9 cellular contexts compared by ENCODE assay signal in the genomic region with DNA sequence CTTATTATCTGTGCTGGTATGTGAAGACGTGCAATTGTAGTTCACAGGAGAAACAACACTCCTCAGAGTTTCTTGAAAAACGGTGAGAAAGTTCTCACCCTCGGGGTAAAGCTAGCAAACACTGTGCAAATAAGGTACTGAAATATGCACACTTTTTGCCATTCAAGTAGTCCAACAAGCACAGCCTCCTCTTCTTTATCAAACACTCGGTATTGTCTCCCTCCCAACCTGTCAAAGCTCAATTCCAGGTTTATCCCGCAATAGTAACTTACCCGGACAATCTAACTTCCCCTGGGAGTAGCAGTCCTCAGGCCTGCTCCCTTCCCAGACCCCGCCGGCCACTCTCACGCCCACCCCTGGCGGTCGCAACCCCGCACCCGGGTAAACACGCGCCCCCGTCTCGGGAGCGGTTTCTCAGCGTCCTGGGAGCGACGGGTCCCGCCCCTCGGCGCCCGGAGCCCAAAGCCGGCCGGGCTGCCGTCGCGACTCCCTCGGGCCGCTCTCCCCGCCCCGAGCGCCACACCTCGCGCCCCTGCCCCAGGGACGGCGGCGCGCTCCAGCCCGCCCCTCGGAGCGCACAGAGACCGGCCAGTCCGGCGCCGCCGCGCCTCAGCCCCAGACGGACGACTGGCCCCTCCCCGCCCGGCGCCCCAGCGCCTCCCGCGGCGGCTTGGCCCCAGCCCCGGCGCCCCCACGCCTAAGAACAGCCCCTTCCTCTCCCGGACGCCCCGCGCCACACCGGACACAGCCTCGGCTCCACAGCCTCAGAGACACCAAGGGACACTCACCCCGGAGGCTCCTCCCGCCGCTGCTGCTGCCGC. TPM values are rescaled to one million over a fixed set of nuclear protein-coding genes. Genes with fewer than 3 reads are reported as not detected.
A peak's percentile ranks its signal among the peaks of the same experiment; 100 is the strongest.
DNase-seq lines count a peak whose midpoint lies in the region; ATAC-seq, FAIRE-seq and TF ChIP-seq lines count a peak whose summit lies in the region.
"Had no signal": no experiment of that assay in that cellular context is flagged by ENCODE, and none has a peak within 500 bp of the region (broad histone marks: within the 10 kb centered on the region; RNA-seq: fewer than 3 reads in every experiment).

No MANE protein-coding gene starts in this region.

- TF ChIP-seq EP300 in HepG2 (IDR thresholded peaks at IDR 0.05; ENCODE audit: low read depth in 2 of 2, low read length in 2 of 2) (no peak), HepG2 (CRISPR knock-in tag; IDR thresholded peaks at IDR 0.05; ENCODE audit: borderline replicate concordance) (no peak)

- in situ Hi-C loops in HepG2 (cut with HindIII; ENCODE audit: extremely low pct_ligation_motif_present, low pct_unique_long_range_greater_than_20kb), result no loop called here

- no peak for TF ChIP-seq RAD21 in HepG2 (CRISPR knock-in tag; IDR thresholded peaks at IDR 0.05)

- no peak overlapping the region for H2AFZ ChIP-seq in HepG2 (ENCODE audit: low read length)

- TF ChIP-seq POLR2A in HepG2 (IDR thresholded peaks at IDR 0.05; ENCODE audit: insufficient read depth in 1 of 2, low read depth in 2 of 2, low read length in 2 of 2), result 0 out of 4 replicates have a peak, but pooled peaks of 1 of the 2 experiments have one; percentile 49

- FAIRE-seq in HepG2 (lab: Jason Lieb, UNC), result no peak

- H3K27me3 Mint-ChIP-seq in T-helper 17 cell, result no peaks in the 10 kb centered on the region

- DNase-seq in ELR (ENCODE audit: low read depth), result peak; percentile 68
- no peak for DNase-seq in T-helper 17 cell
- DNase-seq in coronary artery (ENCODE audit: low spot score), result peak; percentile 75
- DNase-seq in HepG2 (ENCODE audit: low spot score), result peak; percentile 40
- peak in 2 of 3 experiments; percentile 6 to 24 for DNase-seq in stimulated activated CD4-positive, alpha-beta T cell treated with anti-CD3 and anti-CD28 coated beads, TNF-alpha, amount 100 ng/mL, for 4 hours (ENCODE audit: low read depth in 3 of 3)
- DNase-seq in mucosa of gallbladder (ENCODE audit: low spot score), result no peak

- intact Hi-C loops in HepG2 (cut with micrococcal nuclease; ENCODE audit: unreplicated experiment), result loop anchor here (5.0 to 10.0 kb wide), 2 partner anchors 47 to 125 kb away; partner anchors contain the start of genes GON7 and UBR7

- H3K27me3 ChIP-seq in HepG2 (ENCODE audit: control insufficient read depth in 1 of 2, insufficient read depth in 2 of 2, low read length in 2 of 2), result no peaks in the 10 kb centered on the region; a peak in 1 of 5 replicates

- H3K79me2 ChIP-seq in HepG2 (ENCODE audit: insufficient read depth, low read length), result peaks cover 54% of the 10 kb centered on the region

- no peaks in the 10 kb centered on the region for H3K36me3 ChIP-seq in HepG2 (replicated peaks in 1 of 2; ENCODE audit: control insufficient read depth in 1 of 2, insufficient read depth in 2 of 2, low read length in 2 of 2)

- no peak for TF ChIP-seq CTCF in coronary artery (IDR thresholded peaks at IDR 0.05)
- no peak for TF ChIP-seq CTCF in HepG2 (CRISPR knock-in tag; IDR thresholded peaks at IDR 0.05)

- POLR2A ChIA-PET in HepG2 (lab: Yijun Ruan, JAX), result interaction anchor here (0.7 to 2.1 kb wide), 4 partner anchors 13 to 125 kb away, joined by 3 to 8 read pairs (median 3); partner anchors contain the start of genes GON7 and UBR7

- peaks cover 21% of the 10 kb centered on the region for H4K20me1 ChIP-seq in HepG2 (ENCODE audit: insufficient read depth, low read length)

- H3K4me1 Mint-ChIP-seq in T-helper 17 cell, result peaks cover 33% of the 10 kb centered on the region

- H3K4me3 Mint-ChIP-seq in T-helper 17 cell, result peak overlapping the region; percentile 94

- peak overlapping the region; percentile 83 for H3K4me2 ChIP-seq in HepG2 (ENCODE audit: low read depth, low read length)

- peak overlapping the region; percentile 77 for H3K27ac Mint-ChIP-seq in T-helper 17 cell

- peak overlapping the region; percentile 87 for H3K9ac ChIP-seq in HepG2 (ENCODE audit: insufficient read depth, low read depth, low read length)

- ATAC-seq in GM19468 (IDR thresholded peaks at IDR 0.05; ENCODE audit: extremely low read depth, unreplicated experiment) (peak; percentile 33), HG03565 (IDR thresholded peaks at IDR 0.05; ENCODE audit: unreplicated experiment) (peak; percentile 39), T-helper 17 cell (peak; percentile 45), HepG2 (peak; percentile 87)

- H3K4me1 ChIP-seq in HepG2 (ENCODE audit: insufficient read depth, low read length), result peaks cover 55% of the 10 kb centered on the region

- H3K36me3 Mint-ChIP-seq in T-helper 17 cell (ENCODE audit: low read depth), result no peaks in the 10 kb centered on the region

- CTCF ChIA-PET in HepG2 (lab: Yijun Ruan, JAX; ENCODE audit: low intra/inter-chr PET ratio, low total read pairs), result no interaction called here

- WGBS in HepG2 (ENCODE audit: low lambda C conversion rate), result 0% methylated on average over 9 of the region's 72 CpGs

- no peaks in the 10 kb centered on the region for H3K9me3 ChIP-seq in T-helper 17 cell (ENCODE audit: control insufficient read depth, low read length, poor library complexity, severe bottlenecking)
- peaks cover 6% of the 10 kb centered on the region; the same call in 1 of the 2 replicates for H3K9me3 ChIP-seq in HepG2 (ENCODE audit: low read length)

- H3K4me3 ChIP-seq in coronary artery (peak overlapping the region; percentile 98), HepG2 (replicated peaks in 1 of 3; ENCODE audit: insufficient read depth in 1 of 3, low read depth in 2 of 3, low read length in 3 of 3) (peak overlapping the region; percentile 77 to 81 (median 79))

- H3K27ac ChIP-seq in coronary artery, result peak overlapping the region; percentile 95 to 100
- peak overlapping the region; percentile 84 for H3K27ac ChIP-seq in HepG2 (ENCODE audit: extremely low read length, insufficient read depth, low read length)

- no TSS peak for BruUV-seq in HepG2 (replicated peaks; lab: Mats Ljungman, UMichigan)

TF ChIP-seq in HepG2, 621 proteins besides CTCF, POLR2A, EP300 and RAD21 (continues in another document):
- TF ChIP-seq CEBPB (IDR thresholded peaks at IDR 0.05; ENCODE audit: borderline replicate concordance, low read depth, low read length) (no peak), SATB2 (CRISPR knock-in tag; IDR thresholded peaks at IDR 0.05) (no peak)

RNA-seq across cellular contexts. Expression of gene BTBD7, which starts 0.6 kb away (rescaled TPM):
- total RNA-seq in T-helper 17 cell, result 10 to 100 TPM; 22.5 to 22.8 TPM
- total RNA-seq in HepG2 (2016; rRNA removed; fragmentation: Illumina TruSeq; extraction: Trizol), result 15.2 and 19.9 TPM in 2 replicates
- total RNA-seq in HepG2 (2016; cell fraction: cytosol; rRNA removed; fragmentation: Illumina TruSeq; extraction: Trizol; ENCODE audit: low read depth), result 25.9 and 26.4 TPM in 2 replicates
- 12.9 and 17.5 TPM in 2 replicates for total RNA-seq in HepG2 (2016; cell fraction: insoluble cytoplasmic fraction; rRNA removed; fragmentation: Illumina TruSeq; extraction: Trizol)
- total RNA-seq in HepG2 (2016; cell fraction: membrane; rRNA removed; fragmentation: Illumina TruSeq; extraction: Trizol), result 21.6 and 25.2 TPM in 2 replicates
- 14.3 and 17.4 TPM in 2 replicates for total RNA-seq in HepG2 (2016; cell fraction: nucleus; rRNA removed; fragmentation: Illumina TruSeq; extraction: Trizol)
- 9.7 and 11.6 TPM in 2 replicates for polyA plus RNA-seq in HepG2 (2011; rRNA removed)
- polyA plus RNA-seq in HepG2 (2011; cell fraction: cytosol; rRNA removed), result 7.2 and 8.0 TPM in 2 replicates
- polyA plus RNA-seq in HepG2 (2011; cell fraction: nucleus; rRNA removed), result 7.6 and 8.4 TPM in 2 replicates
- polyA plus RNA-seq in HepG2 (2012), result 8.0 and 8.5 TPM in 2 replicates
- 2.0 and 2.3 TPM in 2 replicates for polyA plus RNA-seq in HepG2 (2016; cell fraction: cytosol; fragmentation: Illumina TruSeq; extraction: Trizol; ENCODE audit: low read depth)
- polyA plus RNA-seq in HepG2 (2016; cell fraction: insoluble cytoplasmic fraction; fragmentation: Illumina TruSeq; extraction: Trizol; ENCODE audit: low read depth), result 13.9 and 15.1 TPM in 2 replicates
- polyA plus RNA-seq in HepG2 (2016; cell fraction: membrane; fragmentation: Illumina TruSeq; extraction: Trizol; ENCODE audit: low read depth), result 6.0 and 7.2 TPM in 2 replicates
- polyA plus RNA-seq in HepG2 (2016; cell fraction: nucleus; fragmentation: Illumina TruSeq; extraction: Trizol; ENCODE audit: insufficient read depth, low read depth), result 19.2 and 19.5 TPM in 2 replicates
- polyA minus RNA-seq in HepG2 (2011; rRNA and poly(A)+ RNA removed; ENCODE audit: low replicate concordance), result 28.3 and 39.7 TPM in 2 replicates
- polyA minus RNA-seq in HepG2 (2011; cell fraction: cytosol; rRNA and poly(A)+ RNA removed), result 13.5 and 16.3 TPM in 2 replicates
- polyA minus RNA-seq in HepG2 (2011; cell fraction: nucleus; rRNA and poly(A)+ RNA removed), result 18.5 and 23.7 TPM in 2 replicates
- total RNA-seq in mucosa of gallbladder, result 45.1 TPM

RNA-seq across cellular contexts. Expression of gene COX8C, which starts 14.7 kb away (rescaled TPM):
- not detected for total RNA-seq in T-helper 17 cell
- total RNA-seq in HepG2 (2016; rRNA removed; fragmentation: Illumina TruSeq; extraction: Trizol), result not detected in 2 replicates
- not detected in 2 replicates for total RNA-seq in HepG2 (2016; cell fraction: cytosol; rRNA removed; fragmentation: Illumina TruSeq; extraction: Trizol; ENCODE audit: low read depth)
- total RNA-seq in HepG2 (2016; cell fraction: insoluble cytoplasmic fraction; rRNA removed; fragmentation: Illumina TruSeq; extraction: Trizol), result not detected in 2 replicates
- total RNA-seq in HepG2 (2016; cell fraction: membrane; rRNA removed; fragmentation: Illumina TruSeq; extraction: Trizol), result not detected in 2 replicates
- total RNA-seq in HepG2 (2016; cell fraction: nucleus; rRNA removed; fragmentation: Illumina TruSeq; extraction: Trizol), result not detected in 2 replicates
- polyA plus RNA-seq in HepG2 (2011; rRNA removed), result not detected in 2 replicates
- not detected in 2 replicates for polyA plus RNA-seq in HepG2 (2011; cell fraction: cytosol; rRNA removed)
- polyA plus RNA-seq in HepG2 (2011; cell fraction: nucleus; rRNA removed), result not detected in 2 replicates
- polyA plus RNA-seq in HepG2 (2012), result not detected in 2 replicates
- not detected in 2 replicates for polyA plus RNA-seq in HepG2 (2016; cell fraction: cytosol; fragmentation: Illumina TruSeq; extraction: Trizol; ENCODE audit: low read depth)
- polyA plus RNA-seq in HepG2 (2016; cell fraction: insoluble cytoplasmic fraction; fragmentation: Illumina TruSeq; extraction: Trizol; ENCODE audit: low read depth), result not detected in 2 replicates
- polyA plus RNA-seq in HepG2 (2016; cell fraction: membrane; fragmentation: Illumina TruSeq; extraction: Trizol; ENCODE audit: low read depth), result not detected in 2 replicates
- polyA plus RNA-seq in HepG2 (2016; cell fraction: nucleus; fragmentation: Illumina TruSeq; extraction: Trizol; ENCODE audit: insufficient read depth, low read depth), result not detected in 2 replicates
- polyA minus RNA-seq in HepG2 (2011; rRNA and poly(A)+ RNA removed; ENCODE audit: low replicate concordance), result not detected in 2 replicates
- polyA minus RNA-seq in HepG2 (2011; cell fraction: cytosol; rRNA and poly(A)+ RNA removed), result not detected in 2 replicates
- not detected in 2 replicates for polyA minus RNA-seq in HepG2 (2011; cell fraction: nucleus; rRNA and poly(A)+ RNA removed)
- 0.43 TPM for total RNA-seq in mucosa of gallbladder
- total RNA-seq: pulmonary artery endothelial cell had no signal

Comparison
In these comparisons a context has a peak if more than half of its experiments do, and no peak if none do; other contexts are left out.
1. DNase-seq: peak in ELR (single experiment), coronary artery (single experiment), HepG2 (single experiment) and stimulated activated CD4-positive, alpha-beta T cell treated with anti-CD3 and anti-CD28 coated beads, TNF-alpha, amount 100 ng/mL, for 4 hours (2 of 3); none in T-helper 17 cell (0 of 3) and mucosa of gallbladder (single experiment).
2. ATAC-seq: peak in every context shown above with its lines; median percentile 87 in HepG2; 45 in T-helper 17 cell; 39 in HG03565; 33 in GM19468.